27 cellular contexts compared by ENCODE assay signal in genomic region chr13:25859528-25859927, GRCh38.
"Had no signal": no experiment of that assay in that cellular context is flagged by ENCODE, and none has a peak within 500 bp of the region (broad histone marks: within the 10 kb centered on the region; RNA-seq: fewer than 3 reads in every experiment).

No MANE protein-coding gene starts in this region.

- H3K9me3 ChIP-seq: left lung, neutrophil, ovary, right atrium auricular region, right lobe of liver, tibial nerve, vagina had no signal

- H3K4me2 ChIP-seq: neural progenitor cell had no signal

- H3K4me1 ChIP-seq: left lung, right atrium auricular region, right lobe of liver, vagina had no signal

- H3K9ac ChIP-seq: neural progenitor cell had no signal

- H3K4me3 ChIP-seq: left lung, lung, neural progenitor cell, ovary, right atrium auricular region, right lobe of liver, smooth muscle cell, tibial nerve, vagina had no signal

- ATAC-seq: left colon; left lung; natural killer cell; right lobe of liver; stimulated activated memory B cell treated with anti-CD40 and anti-IgM and Interleukin-4, amounts not matched to agents 10 μg/mL and 1 μg/mL and 100 μg/mL, for 72 hours; stimulated activated naive CD8-positive, alpha-beta T cell treated with anti-CD3 and anti-CD28 coated beads, Interleukin-15, amount 100 ng/mL, for 72 hours had no signal

- H3K36me3 Mint-ChIP-seq: memory B cell; natural killer cell; neural progenitor cell; stimulated activated memory B cell treated with anti-CD40 and anti-IgM and Interleukin-4, amounts not matched to agents 10 μg/mL and 1 μg/mL and 100 μg/mL, for 72 hours; type B pancreatic cell had no signal

- H2AFZ ChIP-seq: neural progenitor cell had no signal

- H3K36me3 ChIP-seq: left lung, neural progenitor cell, neutrophil, ovary, right atrium auricular region, right lobe of liver, tibial nerve, vagina had no signal

- H3K27me3 Mint-ChIP-seq: stimulated activated naive CD8-positive, alpha-beta T cell treated with anti-CD3 and anti-CD28 coated beads, Interleukin-15, amount 100 ng/mL, for 72 hours; type B pancreatic cell had no signal

- H3K27ac Mint-ChIP-seq: memory B cell; natural killer cell; nephron progenitor cell; neural progenitor cell; progenitor cell of endocrine pancreas; stimulated activated memory B cell treated with anti-CD40 and anti-IgM and Interleukin-4, amounts not matched to agents 10 μg/mL and 1 μg/mL and 100 μg/mL, for 72 hours; stimulated activated naive CD8-positive, alpha-beta T cell treated with anti-CD3 and anti-CD28 coated beads, Interleukin-15, amount 100 ng/mL, for 72 hours; type B pancreatic cell had no signal

- DNase-seq: hippocampal formation; kidney; left colon; left lung; natural killer cell; nephron progenitor cell; occipital lobe; ovary; right lobe of liver; stimulated activated CD4-positive, alpha-beta T cell treated with anti-CD3 and anti-CD28 coated beads, Interleukin-1b, Interleukin-23, amount 100 ng/mL, for 48 hours; stimulated activated CD4-positive, alpha-beta T cell treated with anti-CD3 and anti-CD28 coated beads, Interleukin-2, amount 100 ng/mL, for 48 hours; stimulated activated CD4-positive, alpha-beta T cell treated with anti-CD3 and anti-CD28 coated beads, Interleukin-4, amount 100 ng/mL, for 4 hours; stimulated activated CD8-positive, alpha-beta memory T cell treated with anti-CD3 and anti-CD28 coated beads, Interleukin-4, amount 100 ng/mL, for 48 hours; stimulated activated naive CD4-positive, alpha-beta T cell treated with Interleukin-2 at 50 U/mL for 16 hours; stimulated activated naive CD8-positive, alpha-beta T cell treated with anti-CD3 and anti-CD28 coated beads, Interleukin-15, amount 100 ng/mL, for 72 hours; substantia nigra had no signal

- H3K4me3 Mint-ChIP-seq: memory B cell; natural killer cell; nephron progenitor cell; neural progenitor cell; stimulated activated memory B cell treated with anti-CD40 and anti-IgM and Interleukin-4, amounts not matched to agents 10 μg/mL and 1 μg/mL and 100 μg/mL, for 72 hours; stimulated activated naive CD8-positive, alpha-beta T cell treated with anti-CD3 and anti-CD28 coated beads, Interleukin-15, amount 100 ng/mL, for 72 hours; type B pancreatic cell had no signal

- H3K27me3 ChIP-seq: left lung, neural progenitor cell, neutrophil, ovary, right atrium auricular region, right lobe of liver, tibial nerve, vagina had no signal

- H3K4me1 Mint-ChIP-seq: memory B cell; stimulated activated memory B cell treated with anti-CD40 and anti-IgM and Interleukin-4, amounts not matched to agents 10 μg/mL and 1 μg/mL and 100 μg/mL, for 72 hours; stimulated activated naive CD8-positive, alpha-beta T cell treated with anti-CD3 and anti-CD28 coated beads, Interleukin-15, amount 100 ng/mL, for 72 hours had no signal

- H3K9me3 Mint-ChIP-seq: natural killer cell; nephron progenitor cell; neural progenitor cell; stimulated activated memory B cell treated with anti-CD40 and anti-IgM and Interleukin-4, amounts not matched to agents 10 μg/mL and 1 μg/mL and 100 μg/mL, for 72 hours; stimulated activated naive CD8-positive, alpha-beta T cell treated with anti-CD3 and anti-CD28 coated beads, Interleukin-15, amount 100 ng/mL, for 72 hours; type B pancreatic cell had no signal

- H3K27ac ChIP-seq: left lung, neural progenitor cell, neutrophil, ovary, right atrium auricular region, right lobe of liver, tibial nerve, vagina had no signal
